In the genomic region with DNA sequence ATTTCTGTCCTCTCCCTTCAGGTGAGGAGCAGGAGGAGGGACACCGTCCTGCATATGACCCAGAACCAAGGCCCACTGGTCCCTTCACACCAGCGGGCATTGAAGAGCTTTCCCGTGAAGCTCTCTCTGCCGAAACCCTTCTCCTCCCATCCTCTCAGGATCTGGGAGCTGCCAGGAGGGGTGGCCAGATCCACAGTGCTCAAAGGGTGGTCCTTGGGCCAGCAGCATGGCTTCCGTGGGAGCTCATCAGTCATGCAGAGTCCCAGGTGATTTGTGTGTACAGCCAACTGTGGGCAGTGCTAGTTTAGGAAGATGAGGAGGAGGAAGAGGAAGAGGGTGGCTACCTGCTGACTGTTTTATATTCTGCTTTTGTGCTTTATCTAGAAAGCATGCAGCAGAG, we compare ENCODE assay signal across 23 cellular contexts. TPM values are rescaled to one million over a fixed set of nuclear protein-coding genes. Genes with fewer than 3 reads are reported as not detected.
DNase-seq lines count a peak whose midpoint lies in the region; ATAC-seq and TF ChIP-seq lines count a peak whose summit lies in the region.
"Had no signal": no experiment of that assay in that cellular context is flagged by ENCODE, and none has a peak within 500 bp of the region (broad histone marks: within the 10 kb centered on the region; RNA-seq: fewer than 3 reads in every experiment).

No MANE protein-coding gene starts in this region.

- DNase-seq in activated naive CD4-positive, alpha-beta T cell treated with anti-CD3 and anti-CD28 coated beads, Interleukin-2, amount 50 U/mL, for 72 hours (ENCODE audit: low spot score in 2 of 2): no peak
- DNase-seq in mesenteric fat pad (ENCODE audit: low spot score) (peak; percentile 53), osteocyte (ENCODE audit: extremely low spot score, unreplicated experiment) (peak; percentile 51), SIG-M5 treated with dmso at 0.1 percent for 504 hours (lab: John Stamatoyannopoulos, UW; ENCODE audit: unreplicated experiment) (no peak), Caco-2 (no peak)
- DNase-seq: AML-193; CD4-positive, alpha-beta T cell; CD8-positive, alpha-beta T cell; DMS 273 treated with DMSO at 0.1 percent for 48 hours; DMS153; DMS53; DMS79; DND-41; EL; GDM1 had no signal

- H3K4me1 ChIP-seq in Caco-2: no peaks in the 10 kb centered on the region
- H3K4me1 ChIP-seq: A549 had no signal

- H3K27me3 Mint-ChIP-seq in activated naive CD4-positive, alpha-beta T cell treated with anti-CD3 and anti-CD28 coated beads, Interleukin-2, amount 50 U/mL, for 24 hours: peaks cover 30% of the 10 kb centered on the region
- H3K27me3 Mint-ChIP-seq in osteocyte (ENCODE audit: unreplicated experiment): peaks cover 64% of the 10 kb centered on the region
- peaks cover 23% of the 10 kb centered on the region for H3K27me3 Mint-ChIP-seq in Caco-2 (ENCODE audit: insufficient read depth, unreplicated experiment)

- intact Hi-C loops in Caco-2 (cut with micrococcal nuclease; ENCODE audit: unreplicated experiment): no loop called here

- POLR2A ChIA-PET in Caco-2 (lab: Charles Lee): no interaction called here

- BruUV-seq in Caco-2 (replicated peaks; lab: Mats Ljungman, UMichigan): no TSS peak

- no peaks in the 10 kb centered on the region; the same call in 1 of the 2 replicates for H3K27me3 ChIP-seq in Caco-2 (replicated peaks; ENCODE audit: control insufficient read depth, insufficient read depth, low read length)

- no peaks in the 10 kb centered on the region for H3K36me3 Mint-ChIP-seq in activated naive CD4-positive, alpha-beta T cell treated with anti-CD3 and anti-CD28 coated beads, Interleukin-2, amount 50 U/mL, for 24 hours
- H3K36me3 Mint-ChIP-seq in activated naive CD4-positive, alpha-beta T cell treated with anti-CD3 and anti-CD28 coated beads, Interleukin-2, amount 50 U/mL, for 72 hours: no peaks in the 10 kb centered on the region
- H3K36me3 Mint-ChIP-seq in osteocyte (ENCODE audit: unreplicated experiment): no peaks in the 10 kb centered on the region
- no peaks in the 10 kb centered on the region for H3K36me3 Mint-ChIP-seq in Caco-2 (ENCODE audit: insufficient read depth, unreplicated experiment)
- H3K36me3 Mint-ChIP-seq: CD8-positive, alpha-beta T cell had no signal

- no peak for TF ChIP-seq CTCF in osteocyte (IDR thresholded peaks at IDR 0.05)
- TF ChIP-seq CTCF in Caco-2 (IDR thresholded peaks at IDR 0.05; ENCODE audit: insufficient read depth in 1 of 2, low read depth in 1 of 2, low read length in 1 of 2, severe bottlenecking in 1 of 2, unreplicated experiment in 1 of 2): no peak

- no peak overlapping the region for H3K4me3 Mint-ChIP-seq in activated naive CD4-positive, alpha-beta T cell treated with anti-CD3 and anti-CD28 coated beads, Interleukin-2, amount 50 U/mL, for 24 hours
- H3K4me3 Mint-ChIP-seq in osteocyte (ENCODE audit: unreplicated experiment) (no peak overlapping the region), Caco-2 (ENCODE audit: unreplicated experiment) (no peak overlapping the region)
- H3K4me3 Mint-ChIP-seq: B cell; CD4-positive, alpha-beta T cell; CD8-positive, alpha-beta T cell had no signal

- H3K4me1 Mint-ChIP-seq in activated naive CD4-positive, alpha-beta T cell treated with anti-CD3 and anti-CD28 coated beads, Interleukin-2, amount 50 U/mL, for 24 hours: no peaks in the 10 kb centered on the region
- H3K4me1 Mint-ChIP-seq in osteocyte (ENCODE audit: unreplicated experiment): no peaks in the 10 kb centered on the region
- no peaks in the 10 kb centered on the region for H3K4me1 Mint-ChIP-seq in Caco-2 (ENCODE audit: low read depth, unreplicated experiment)
- H3K4me1 Mint-ChIP-seq: B cell had no signal

- H3K4me3 ChIP-seq in Caco-2 (ENCODE audit: low read depth, low read length): no peak overlapping the region
- H3K4me3 ChIP-seq: A549; BLaER1 treated with 17β-estradiol and CSF1 and Interleukin-3, amounts not matched to agents 10 nM and 100 nM; GM12878 had no signal

- H3K36me3 ChIP-seq in Caco-2 (ENCODE audit: control insufficient read depth, insufficient read depth, low read length): no peaks in the 10 kb centered on the region
- H3K36me3 ChIP-seq: BLaER1 treated with 17β-estradiol and CSF1 and Interleukin-3, amounts not matched to agents 10 nM and 100 nM had no signal

- peak overlapping the region; percentile 1 for H3K27ac Mint-ChIP-seq in activated naive CD4-positive, alpha-beta T cell treated with anti-CD3 and anti-CD28 coated beads, Interleukin-2, amount 50 U/mL, for 24 hours
- H3K27ac Mint-ChIP-seq in activated naive CD4-positive, alpha-beta T cell treated with anti-CD3 and anti-CD28 coated beads, Interleukin-2, amount 50 U/mL, for 72 hours: no peak overlapping the region
- H3K27ac Mint-ChIP-seq in osteocyte (ENCODE audit: unreplicated experiment): no peak overlapping the region
- no peak overlapping the region for H3K27ac Mint-ChIP-seq in Caco-2 (ENCODE audit: unreplicated experiment)
- H3K27ac Mint-ChIP-seq: B cell; CD4-positive, alpha-beta T cell; CD8-positive, alpha-beta T cell had no signal

- H3K9me3 ChIP-seq in Caco-2: no peaks in the 10 kb centered on the region
- H3K9me3 ChIP-seq: A549; BLaER1 treated with 17β-estradiol and CSF1 and Interleukin-3, amounts not matched to agents 10 nM and 100 nM had no signal

- no peak for ATAC-seq in activated naive CD4-positive, alpha-beta T cell treated with anti-CD3 and anti-CD28 coated beads, Interleukin-2, amount 50 U/mL, for 72 hours
- ATAC-seq in HG03457 (IDR thresholded peaks at IDR 0.05; ENCODE audit: unreplicated experiment): no peak
- ATAC-seq: A549; CD8-positive, alpha-beta T cell; GM12878 had no signal

- H3K9me3 Mint-ChIP-seq in activated naive CD4-positive, alpha-beta T cell treated with anti-CD3 and anti-CD28 coated beads, Interleukin-2, amount 50 U/mL, for 24 hours: no peaks in the 10 kb centered on the region
- H3K9me3 Mint-ChIP-seq in activated naive CD4-positive, alpha-beta T cell treated with anti-CD3 and anti-CD28 coated beads, Interleukin-2, amount 50 U/mL, for 72 hours: no peaks in the 10 kb centered on the region
- no peaks in the 10 kb centered on the region for H3K9me3 Mint-ChIP-seq in osteocyte (ENCODE audit: unreplicated experiment)
- H3K9me3 Mint-ChIP-seq in Caco-2 (ENCODE audit: unreplicated experiment): no peaks in the 10 kb centered on the region
- H3K9me3 Mint-ChIP-seq: CD4-positive, alpha-beta T cell; CD8-positive, alpha-beta T cell had no signal

- CTCF ChIA-PET in Caco-2 (lab: Charles Lee): no interaction called here

RNA-seq across cellular contexts. Expression of a gene that starts 28.4 kb away (rescaled TPM):
- total RNA-seq in activated naive CD4-positive, alpha-beta T cell treated with anti-CD3 and anti-CD28 coated beads, Interleukin-2, amount 50 U/mL, for 72 hours: not detected
- total RNA-seq in mesenteric fat pad (not detected), osteocyte (not detected in 2 replicates), Caco-2 (2022) (not detected in 2 replicates)
- total RNA-seq: A172; B cell; CD4-positive, alpha-beta T cell; CD8-positive, alpha-beta T cell; G401; GM12878 had no signal

Comparison
In these comparisons a context has a peak if more than half of its experiments do, and no peak if none do; other contexts are left out.
1. DNase-seq: peak in mesenteric fat pad (single experiment) and osteocyte (single experiment); none in activated naive CD4-positive, alpha-beta T cell treated with anti-CD3 and anti-CD28 coated beads, Interleukin-2, amount 50 U/mL, for 72 hours (0 of 2), SIG-M5 treated with dmso at 0.1 percent for 504 hours (single experiment) and Caco-2 (0 of 2).